In the genomic region with DNA sequence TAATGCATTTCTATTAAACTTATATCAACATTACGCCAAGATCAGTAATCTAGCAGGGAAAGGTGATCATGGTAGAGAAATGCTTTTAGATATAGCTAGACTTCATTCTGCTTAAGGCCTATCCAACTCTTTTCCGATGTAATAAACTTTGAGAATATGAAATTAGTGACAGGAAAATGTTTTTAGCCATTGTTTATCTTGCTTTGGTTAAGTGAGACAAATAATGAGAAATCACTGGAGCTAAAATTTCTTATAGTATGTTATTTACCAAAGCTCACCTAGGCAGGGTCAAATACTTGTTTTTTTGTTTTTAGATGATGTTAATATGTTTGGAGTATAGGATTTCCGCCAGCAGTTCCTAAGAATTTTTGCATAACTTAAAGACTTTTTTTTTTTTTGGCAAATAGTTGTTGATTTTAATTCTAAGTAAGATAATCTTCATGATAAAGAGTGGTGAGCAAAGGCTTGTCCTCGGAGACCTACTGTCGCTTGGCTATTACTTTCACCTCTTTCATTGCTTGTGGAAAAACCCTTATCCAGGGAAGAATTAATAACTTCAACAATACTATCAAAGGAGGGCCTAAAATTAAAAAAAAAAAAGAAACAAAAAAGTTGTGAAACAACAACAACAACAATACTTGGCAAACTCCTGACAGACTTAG, we compare ENCODE assay signal across 34 cellular contexts.
"Had no signal": no experiment of that assay in that cellular context is flagged by ENCODE, and none has a peak within 500 bp of the region (broad histone marks: within the 10 kb centered on the region; RNA-seq: fewer than 3 reads in every experiment).

No MANE protein-coding gene starts in this region.

- H3K27ac Mint-ChIP-seq: activated CD4-positive, alpha-beta memory T cell treated with anti-CD3 and anti-CD28 coated beads for 36 hours; activated CD4-positive, alpha-beta T cell treated with anti-CD3 and anti-CD28 coated beads, Interleukin-2, amount 10 ng/mL, durations not matched to agents 24 days and 14 days; activated naive CD4-positive, alpha-beta T cell treated with anti-CD3 and anti-CD28 coated beads, Interleukin-2, amount 10 ng/mL, durations not matched to agents 7 days and 5 days; activated naive CD8-positive, alpha-beta T cell treated with anti-CD3 and anti-CD28 coated beads, Interleukin-2, amount 10 ng/mL, durations not matched to agents 7 days and 5 days; activated T-helper 1 cell treated with anti-CD3 and anti-CD28 coated beads, Interleukin-12 subunit alpha, Interleukin-12 subunit beta, Interleukin-2, Interleukin-4 antibody, amounts not matched to agents 30 ng/mL and 10 ng/mL and 1 ng/mL, durations not matched to agents 14 hours and 24 hours and 36 hours; effector memory CD8-positive, alpha-beta T cell; naive thymus-derived CD4-positive, alpha-beta T cell; stimulated activated naive B cell treated with anti-CD40 and anti-IgM and Interleukin-4, amounts not matched to agents 10 μg/mL and 1 μg/mL and 100 μg/mL, for 72 hours; T-helper 17 cell had no signal

- H3K4me3 ChIP-seq: ascending aorta, cardiac muscle cell, esophagus muscularis mucosa, heart left ventricle, right atrium auricular region, smooth muscle cell, stomach, thyroid gland, upper lobe of right lung had no signal

- H3K4me2 ChIP-seq: smooth muscle cell had no signal

- H3K4me1 Mint-ChIP-seq: activated CD4-positive, alpha-beta T cell treated with anti-CD3 and anti-CD28 coated beads, Interleukin-2, amount 10 ng/mL, durations not matched to agents 24 days and 14 days; activated naive CD4-positive, alpha-beta T cell treated with anti-CD3 and anti-CD28 coated beads, Interleukin-2, amount 10 ng/mL, durations not matched to agents 7 days and 5 days; activated naive CD8-positive, alpha-beta T cell treated with anti-CD3 and anti-CD28 coated beads, Interleukin-2, amount 10 ng/mL, durations not matched to agents 7 days and 5 days; stimulated activated naive B cell treated with anti-CD40 and anti-IgM and Interleukin-4, amounts not matched to agents 10 μg/mL and 1 μg/mL and 100 μg/mL, for 72 hours; T-helper 17 cell had no signal

- H3K27ac ChIP-seq: ascending aorta, cardiac muscle cell, esophagus muscularis mucosa, foreskin keratinocyte, heart left ventricle, right atrium auricular region, stomach, thyroid gland, upper lobe of right lung, WERI-Rb-1 had no signal

- H3K36me3 Mint-ChIP-seq: activated CD4-positive, alpha-beta memory T cell treated with anti-CD3 and anti-CD28 coated beads for 36 hours; activated naive CD4-positive, alpha-beta T cell treated with anti-CD3 and anti-CD28 coated beads, Interleukin-2, amount 10 ng/mL, durations not matched to agents 7 days and 5 days; activated naive CD8-positive, alpha-beta T cell treated with anti-CD3 and anti-CD28 coated beads, Interleukin-2, amount 10 ng/mL, durations not matched to agents 7 days and 5 days; naive thymus-derived CD4-positive, alpha-beta T cell; stimulated activated naive B cell treated with anti-CD40 and anti-IgM and Interleukin-4, amounts not matched to agents 10 μg/mL and 1 μg/mL and 100 μg/mL, for 72 hours had no signal

- FAIRE-seq: keratinocyte had no signal

- H3K27me3 ChIP-seq: ascending aorta, cardiac muscle cell, esophagus muscularis mucosa, foreskin keratinocyte, heart left ventricle, right atrium auricular region, stomach, thyroid gland, upper lobe of right lung had no signal

- H3K9me3 ChIP-seq: ascending aorta, thyroid gland, upper lobe of right lung had no signal

- H3K9me3 Mint-ChIP-seq: activated CD4-positive, alpha-beta T cell treated with anti-CD3 and anti-CD28 coated beads, Interleukin-2, amount 10 ng/mL, durations not matched to agents 24 days and 14 days had no signal

- H3K36me3 ChIP-seq: ascending aorta, cardiac muscle cell, esophagus muscularis mucosa, heart left ventricle, right atrium auricular region, stomach, thyroid gland, upper lobe of right lung, WERI-Rb-1 had no signal

- H3K27me3 Mint-ChIP-seq: activated CD4-positive, alpha-beta memory T cell treated with anti-CD3 and anti-CD28 coated beads for 36 hours; activated CD4-positive, alpha-beta T cell treated with anti-CD3 and anti-CD28 coated beads, Interleukin-2, amount 10 ng/mL, durations not matched to agents 24 days and 14 days; activated naive CD4-positive, alpha-beta T cell treated with anti-CD3 and anti-CD28 coated beads, Interleukin-2, amount 10 ng/mL, durations not matched to agents 7 days and 5 days; activated naive CD8-positive, alpha-beta T cell treated with anti-CD3 and anti-CD28 coated beads, Interleukin-2, amount 10 ng/mL, durations not matched to agents 7 days and 5 days; effector memory CD8-positive, alpha-beta T cell; naive thymus-derived CD4-positive, alpha-beta T cell; stimulated activated naive B cell treated with anti-CD40 and anti-IgM and Interleukin-4, amounts not matched to agents 10 μg/mL and 1 μg/mL and 100 μg/mL, for 72 hours; T-helper 17 cell had no signal

- H3K4me3 Mint-ChIP-seq: activated CD4-positive, alpha-beta memory T cell treated with anti-CD3 and anti-CD28 coated beads for 36 hours; activated CD4-positive, alpha-beta T cell treated with anti-CD3 and anti-CD28 coated beads, Interleukin-2, amount 10 ng/mL, durations not matched to agents 24 days and 14 days; activated naive CD4-positive, alpha-beta T cell treated with anti-CD3 and anti-CD28 coated beads, Interleukin-2, amount 10 ng/mL, durations not matched to agents 7 days and 5 days; activated naive CD8-positive, alpha-beta T cell treated with anti-CD3 and anti-CD28 coated beads, Interleukin-2, amount 10 ng/mL, durations not matched to agents 7 days and 5 days; activated T-helper 1 cell treated with anti-CD3 and anti-CD28 coated beads, Interleukin-12 subunit alpha, Interleukin-12 subunit beta, Interleukin-2, Interleukin-4 antibody, amounts not matched to agents 30 ng/mL and 10 ng/mL and 1 ng/mL, durations not matched to agents 14 hours and 24 hours and 36 hours; brain; effector memory CD8-positive, alpha-beta T cell; naive thymus-derived CD4-positive, alpha-beta T cell; stimulated activated naive B cell treated with anti-CD40 and anti-IgM and Interleukin-4, amounts not matched to agents 10 μg/mL and 1 μg/mL and 100 μg/mL, for 72 hours; T-helper 17 cell had no signal

- ATAC-seq: effector memory CD8-positive, alpha-beta T cell; foreskin keratinocyte; heart left ventricle; left cardiac atrium; naive thymus-derived CD4-positive, alpha-beta T cell; stimulated activated naive B cell treated with anti-CD40 and anti-IgM and Interleukin-4, amounts not matched to agents 10 μg/mL and 1 μg/mL and 100 μg/mL, for 72 hours; T-helper 17 cell; upper lobe of right lung had no signal

- DNase-seq: activated CD4-positive, alpha-beta memory T cell treated with anti-CD3 and anti-CD28 coated beads for 36 hours; activated CD4-positive, alpha-beta T cell treated with anti-CD3 and anti-CD28 coated beads, Interleukin-2, amount 10 ng/mL, durations not matched to agents 24 days and 14 days; activated CD4-positive, CD25-positive, alpha-beta regulatory T cell treated with anti-CD3 and anti-CD28 coated beads, Interleukin-2, amount 50 U/mL, for 72 hours; activated CD8-positive, alpha-beta memory T cell treated with anti-CD3 and anti-CD28 coated beads, Interleukin-2, amount 50 U/mL, for 4 hours; activated gamma-delta T cell; activated naive CD4-positive, alpha-beta T cell treated with anti-CD3 and anti-CD28 coated beads, Interleukin-2, amount 10 ng/mL, durations not matched to agents 7 days and 5 days; activated naive CD8-positive, alpha-beta T cell treated with anti-CD3 and anti-CD28 coated beads, Interleukin-2, amount 10 ng/mL, durations not matched to agents 7 days and 5 days; activated T-cell treated with anti-CD3 and anti-CD28 coated beads, Interleukin-2, amount 50 U/mL, for 1 hour; cortex of kidney; effector memory CD8-positive, alpha-beta T cell; foreskin keratinocyte; heart left ventricle; hypothalamus; left cardiac atrium; mammary epithelial cell; naive thymus-derived CD4-positive, alpha-beta T cell; stimulated activated CD4-positive, alpha-beta T cell treated with anti-CD3 and anti-CD28 coated beads, Interleukin-1b, Interleukin-23, amount 100 ng/mL, for 48 hours; stimulated activated CD4-positive, alpha-beta T cell treated with anti-CD3 and anti-CD28 coated beads, Interleukin-4, amount 100 ng/mL, for 4 hours; stimulated activated CD8-positive, alpha-beta memory T cell treated with anti-CD3 and anti-CD28 coated beads, Interleukin-4, amount 100 ng/mL, for 48 hours; stimulated activated naive B cell treated with anti-CD40 and anti-IgM and Interleukin-4, amounts not matched to agents 10 μg/mL and 1 μg/mL and 100 μg/mL, for 72 hours; stomach; T-helper 17 cell; T1000; thyroid gland; upper lobe of right lung; WERI-Rb-1 had no signal

- H3K4me1 ChIP-seq: ascending aorta, foreskin keratinocyte, right atrium auricular region, stomach, thyroid gland had no signal
